Comparison of ENCODE assay signal across 1 cellular context in genomic region chr6:149925974-149926777, GRCh38.
TF ChIP-seq lines count a peak whose summit lies in the region.

No MANE protein-coding gene starts in this region.

TF ChIP-seq in H1, 55 proteins besides CTCF, POLR2A, EP300 and RAD21:
- TF ChIP-seq E2F6 (IDR thresholded peaks at IDR 0.05) (no peak), ASH2L (IDR thresholded peaks at IDR 0.05; ENCODE audit: low read length) (no peak), JUN (IDR thresholded peaks at IDR 0.05; ENCODE audit: low read depth, low read length) (no peak), BRCA1 (IDR thresholded peaks at IDR 0.05; ENCODE audit: low read depth, low read length) (no peak), TBP (IDR thresholded peaks at IDR 0.05; ENCODE audit: low read depth, low read length) (no peak), TAF1 (IDR thresholded peaks at IDR 0.05; ENCODE audit: low read depth, low read length) (no peak), RXRA (IDR thresholded peaks at IDR 0.05; ENCODE audit: insufficient read depth, low read depth, low read length) (no peak), SP2 (IDR thresholded peaks at IDR 0.05; ENCODE audit: low read length) (no peak), GABPA (IDR thresholded peaks at IDR 0.05; ENCODE audit: borderline replicate concordance, insufficient read depth, low read length) (0 out of 2 replicates have a peak, but pooled peaks have one; percentile 33), SP1 (IDR thresholded peaks at IDR 0.05; ENCODE audit: low read depth, low read length) (peak; percentile 54; the same call in 1 of the 2 replicates), RBBP5 (IDR thresholded peaks at IDR 0.05; ENCODE audit: borderline replicate concordance, low read depth, low read length) (no peak), NRF1 (IDR thresholded peaks at IDR 0.05; ENCODE audit: low read depth, low read length) (no peak), MAFK (IDR thresholded peaks at IDR 0.05; ENCODE audit: low read depth, low read length) (no peak), HDAC6 (IDR thresholded peaks at IDR 0.05; ENCODE audit: low read depth, low read length) (no peak), SAP30 (IDR thresholded peaks at IDR 0.05; ENCODE audit: insufficient read depth, insufficient replicate concordance, low read length) (no peak), HDAC2 (IDR thresholded peaks at IDR 0.05; ENCODE audit: borderline replicate concordance in 1 of 2, low read depth in 2 of 2, low read length in 2 of 2) (no peak), SIN3A (conservative IDR thresholded peaks at IDR 0.05 in 1 of 2, IDR thresholded peaks at IDR 0.05 in 1 of 2; ENCODE audit: low read depth in 1 of 2, low read length in 2 of 2) (no peak; a peak in 1 of 4 replicates), CTBP2 (IDR thresholded peaks at IDR 0.05; ENCODE audit: borderline replicate concordance, insufficient read depth, insufficient read length, low read length) (no peak), BACH1 (IDR thresholded peaks at IDR 0.05; ENCODE audit: low read length) (no peak), CEBPB (IDR thresholded peaks at IDR 0.05; ENCODE audit: low read depth, low read length) (no peak), ZNF274 (IDR thresholded peaks at IDR 0.05; ENCODE audit: borderline replicate concordance, extremely low read depth, low read length) (no peak), POU5F1 (IDR thresholded peaks at IDR 0.05; ENCODE audit: low read depth, low read length) (no peak), CHD2 (IDR thresholded peaks at IDR 0.05; ENCODE audit: low read length) (no peak), TCF12 (IDR thresholded peaks at IDR 0.05; ENCODE audit: low read depth, low read length) (no peak), JUND (IDR thresholded peaks at IDR 0.05; ENCODE audit: low read length) (peak; percentile 13; the same call in 1 of the 2 replicates), CHD7 (IDR thresholded peaks at IDR 0.05; ENCODE audit: insufficient replicate concordance, low read length) (no peak), NANOG (IDR thresholded peaks at IDR 0.05; ENCODE audit: insufficient read depth, low read depth, low read length, poor library complexity, severe bottlenecking) (no peak), PHF8 (conservative IDR thresholded peaks at IDR 0.05; ENCODE audit: low read depth, low read length) (no peak), POLR2AphosphoS5 (IDR thresholded peaks at IDR 0.05; ENCODE audit: low read depth, low read length) (no peak), ATF2 (IDR thresholded peaks at IDR 0.05; ENCODE audit: low read length) (no peak), CBX5 (IDR thresholded peaks at IDR 0.05; ENCODE audit: low read depth, low read length) (no peak), YY1 (IDR thresholded peaks at IDR 0.05; ENCODE audit: low read depth, low read length) (peak; percentile 59; the same call in 1 of the 2 replicates), MAX (IDR thresholded peaks at IDR 0.05) (no peak), BCL11A (IDR thresholded peaks at IDR 0.05; ENCODE audit: low read depth in 2 of 2, low read length in 2 of 2) (no peak), SRF (IDR thresholded peaks at IDR 0.05; ENCODE audit: low read depth, low read length) (no peak), KDM4A (IDR thresholded peaks at IDR 0.05; ENCODE audit: low read depth, low read length, severe bottlenecking) (peak; percentile 48), RFX5 (IDR thresholded peaks at IDR 0.05; ENCODE audit: borderline replicate concordance, low read depth, low read length) (no peak), CHD1 (IDR thresholded peaks at IDR 0.05; ENCODE audit: low read depth, low read length) (no peak), ATF3 (IDR thresholded peaks at IDR 0.05; ENCODE audit: insufficient read depth, low read depth, low read length) (no peak), TAF7 (optimal IDR thresholded peaks at IDR 0.05; ENCODE audit: borderline replicate concordance, low read depth, low read length) (no peak), KDM5A (IDR thresholded peaks at IDR 0.05; ENCODE audit: low read length) (no peak), TEAD4 (IDR thresholded peaks at IDR 0.05; ENCODE audit: low read depth, low read length) (peak; percentile 50; the same call in 1 of the 2 replicates), GTF2F1 (IDR thresholded peaks at IDR 0.05; ENCODE audit: borderline replicate concordance, low read depth, low read length) (no peak)
